ENCODE assay signal across 1 cellular context in genomic region chr16:74868035-74868434, GRCh38.
TF ChIP-seq lines count a peak whose summit lies in the region.

No MANE protein-coding gene starts in this region.

TF ChIP-seq in H1, 55 proteins besides CTCF, POLR2A, EP300 and RAD21:
- no peak for TF ChIP-seq MAX (IDR thresholded peaks at IDR 0.05)
- TF ChIP-seq SRF (IDR thresholded peaks at IDR 0.05; ENCODE audit: low read depth, low read length), result no peak
- no peak for TF ChIP-seq SP1 (IDR thresholded peaks at IDR 0.05; ENCODE audit: low read depth, low read length)
- TF ChIP-seq USF2 (IDR thresholded peaks at IDR 0.05; ENCODE audit: low read length), result no peak
- TF ChIP-seq RXRA (IDR thresholded peaks at IDR 0.05; ENCODE audit: insufficient read depth, low read depth, low read length), result no peak
- no peak for TF ChIP-seq SIN3A (conservative IDR thresholded peaks at IDR 0.05 in 1 of 2, IDR thresholded peaks at IDR 0.05 in 1 of 2; ENCODE audit: low read depth in 1 of 2, low read length in 2 of 2)
- no peak for TF ChIP-seq RBBP5 (IDR thresholded peaks at IDR 0.05; ENCODE audit: borderline replicate concordance, low read depth, low read length)
- no peak for TF ChIP-seq FOSL1 (IDR thresholded peaks at IDR 0.05; ENCODE audit: insufficient read depth, low read depth, low read length)
- no peak for TF ChIP-seq RFX5 (IDR thresholded peaks at IDR 0.05; ENCODE audit: borderline replicate concordance, low read depth, low read length)
